28 cellular contexts compared by ENCODE assay signal in genomic region chr1:207128336-207128921, GRCh38. TPM values are rescaled to one million over a fixed set of nuclear protein-coding genes. Genes with fewer than 3 reads are reported as not detected.
"Had no signal": no experiment of that assay in that cellular context is flagged by ENCODE, and none has a peak within 500 bp of the region (broad histone marks: within the 10 kb centered on the region; RNA-seq: fewer than 3 reads in every experiment).

No MANE protein-coding gene starts in this region.

- H3K27ac ChIP-seq: epithelial cell of prostate, esophagus squamous epithelium, neutrophil, psoas muscle, spleen, tibial artery, upper lobe of right lung, vagina had no signal

- H3K4me1 ChIP-seq: esophagus squamous epithelium, psoas muscle, spleen, tibial artery, upper lobe of right lung, vagina had no signal

- FAIRE-seq: kidney had no signal

- H3K4me3 ChIP-seq: esophagus squamous epithelium, psoas muscle, spleen, tibial artery, upper lobe of right lung, vagina had no signal

- ATAC-seq: effector memory CD8-positive, alpha-beta T cell; left cardiac atrium; left ventricle myocardium superior; naive thymus-derived CD4-positive, alpha-beta T cell; psoas muscle; sciatic nerve; stimulated activated memory B cell treated with anti-CD40 and anti-IgM and Interleukin-4, amounts not matched to agents 10 μg/mL and 1 μg/mL and 100 μg/mL, for 72 hours; upper lobe of right lung had no signal

- H3K27me3 ChIP-seq: esophagus squamous epithelium, neutrophil, spleen, tibial artery, upper lobe of right lung, vagina had no signal

- H3K36me3 ChIP-seq: esophagus squamous epithelium, neutrophil, spleen, vagina had no signal

- DNase-seq: cortex of kidney; effector memory CD8-positive, alpha-beta T cell; esophagus squamous epithelium; foreskin fibroblast; immature natural killer cell; kidney; left cardiac atrium; left ventricle myocardium superior; naive thymus-derived CD4-positive, alpha-beta T cell; nephron progenitor cell; psoas muscle; retina; spleen; stimulated activated CD4-positive, alpha-beta T cell treated with anti-CD3 and anti-CD28 coated beads, Interleukin-15, amount 100 ng/mL, for 24 hours; stimulated activated CD4-positive, alpha-beta T cell treated with anti-CD3 and anti-CD28 coated beads, Interleukin-1b, Interleukin-23, amount 100 ng/mL, for 48 hours; stimulated activated CD4-positive, alpha-beta T cell treated with anti-CD3 and anti-CD28 coated beads, Interleukin-4, amount 100 ng/mL, for 24 hours; tibial artery; upper lobe of right lung had no signal

RNA-seq across cellular contexts. Expression of gene C4BPA, which starts 24.4 kb away (rescaled TPM):
- total RNA-seq: left cardiac atrium; left ventricle myocardium superior; lung microvascular endothelial cell; mesenteric fat pad; naive thymus-derived CD4-positive, alpha-beta T cell; osteoblast; temporal lobe; vagina had no signal
- polyA plus RNA-seq: immature natural killer cell; naive thymus-derived CD4-positive, alpha-beta T cell; psoas muscle had no signal

RNA-seq across cellular contexts. Expression of gene C4BPB, which starts 39.8 kb away (rescaled TPM):
- total RNA-seq: left ventricle myocardium superior, lung microvascular endothelial cell, osteoblast, skeletal muscle tissue, temporal lobe, vagina had no signal
